In genomic region chr11:62678770-62679696, GRCh38 we compare ENCODE assay signal across 8 cellular contexts. TPM values are rescaled to one million over a fixed set of nuclear protein-coding genes. Genes with fewer than 3 reads are reported as not detected.
DNase-seq lines count a peak whose midpoint lies in the region; ATAC-seq and TF ChIP-seq lines count a peak whose summit lies in the region.

Gene UBXN1, minus strand, starts transcription at chr11:62679073. Its CDS starts 150 bp downstream, at chr11:62678923.

- peaks cover 27% of the 10 kb centered on the region for H3K36me3 Mint-ChIP-seq in T-helper 2 cell treated with Interferon-gamma antibody and Interleukin-4, amounts not matched to agents 5 μg/mL and 100 μg/mL, for 36 hours (ENCODE audit: low read depth)

- peaks cover 13% of the 10 kb centered on the region for H3K36me3 ChIP-seq in rectal smooth muscle tissue (ENCODE audit: control insufficient read depth, insufficient read depth, low read length)
- H3K36me3 ChIP-seq in uterus: no peaks in the 10 kb centered on the region

- no peaks in the 10 kb centered on the region for H3K27me3 Mint-ChIP-seq in T-helper 2 cell treated with Interferon-gamma antibody and Interleukin-4, amounts not matched to agents 5 μg/mL and 100 μg/mL, for 36 hours (ENCODE audit: low read depth)

- WGBS in right cardiac atrium: 5% methylated on average over 55 of the region's 55 CpGs

- peak within 1 kb of the TSS; percentile 92 for H3K27ac Mint-ChIP-seq in T-helper 2 cell treated with Interferon-gamma antibody and Interleukin-4, amounts not matched to agents 5 μg/mL and 100 μg/mL, for 36 hours

- peaks cover 34% of the 10 kb centered on the region for H3K4me1 Mint-ChIP-seq in T-helper 2 cell treated with Interferon-gamma antibody and Interleukin-4, amounts not matched to agents 5 μg/mL and 100 μg/mL, for 36 hours (ENCODE audit: low read depth)

- intact Hi-C loops in right cardiac atrium (cut with DNase I) (no loop called here), uterus (cut with DNase I; ENCODE audit: low total_unique reads) (no loop called here)

- H3K9ac ChIP-seq in rectal smooth muscle tissue (ENCODE audit: low read length): peak within 1 kb of the TSS; percentile 84

- H3K27ac ChIP-seq in right cardiac atrium (ENCODE audit: low read length) (peak within 1 kb of the TSS; percentile 79), rectal smooth muscle tissue (ENCODE audit: low read depth, low read length) (peak within 1 kb of the TSS; percentile 87), uterus (peak within 1 kb of the TSS; percentile 76 to 87)

- peak within 1 kb of the TSS; percentile 93 for H3K4me3 Mint-ChIP-seq in T-helper 2 cell treated with Interferon-gamma antibody and Interleukin-4, amounts not matched to agents 5 μg/mL and 100 μg/mL, for 36 hours

- H3K4me3 ChIP-seq in right cardiac atrium (ENCODE audit: low read length): peak within 1 kb of the TSS; percentile 85
- peak within 1 kb of the TSS; percentile 98 for H3K4me3 ChIP-seq in rectal smooth muscle tissue (ENCODE audit: low read length)
- peak within 1 kb of the TSS; percentile 64 to 98 for H3K4me3 ChIP-seq in uterus

- H3K9me3 Mint-ChIP-seq in T-helper 2 cell treated with Interferon-gamma antibody and Interleukin-4, amounts not matched to agents 5 μg/mL and 100 μg/mL, for 36 hours: no peaks in the 10 kb centered on the region

- peaks cover 3% of the 10 kb centered on the region for H3K4me1 ChIP-seq in right cardiac atrium (ENCODE audit: control insufficient read depth, insufficient read depth, low read length)
- peaks cover 10% of the 10 kb centered on the region for H3K4me1 ChIP-seq in rectal smooth muscle tissue (ENCODE audit: control insufficient read depth, insufficient read depth, low read length)
- peaks cover 0 to 16% of the 10 kb centered on the region in 2 donors for H3K4me1 ChIP-seq in uterus

- no peak for TF ChIP-seq CTCF in uterus (IDR thresholded peaks at IDR 0.05)

- peak; percentile 90 for DNase-seq in EL
- DNase-seq in NCI-H1930 (lab: John Stamatoyannopoulos, UW): peak; percentile 73 to 75
- DNase-seq in T-helper 2 cell treated with Interferon-gamma antibody and Interleukin-4, amounts not matched to agents 5 μg/mL and 100 μg/mL, for 36 hours (ENCODE audit: low spot score): peak; percentile 86
- peak; percentile 28 to 92 (median 83) for DNase-seq in anterior cingulate cortex (lab: John Stamatoyannopoulos, UW)
- DNase-seq in right cardiac atrium: peak; percentile 96 to 97 (median 96)
- peak; percentile 91 to 93 for DNase-seq in uterus

- H3K9me3 ChIP-seq in right cardiac atrium (ENCODE audit: control insufficient read depth, low read length): no peaks in the 10 kb centered on the region
- no peaks in the 10 kb centered on the region for H3K9me3 ChIP-seq in uterus

- ATAC-seq in HG02610 (IDR thresholded peaks at IDR 0.05; ENCODE audit: unreplicated experiment) (peak; percentile 65), right cardiac atrium (peak; percentile 90 to 94)

- TF ChIP-seq POLR2A in uterus (IDR thresholded peaks at IDR 0.05): peak; percentile 51 to 53

- H3K27me3 ChIP-seq in right cardiac atrium (ENCODE audit: control insufficient read depth, insufficient read depth): no peaks in the 10 kb centered on the region
- H3K27me3 ChIP-seq in rectal smooth muscle tissue (ENCODE audit: control insufficient read depth, insufficient read depth, low read length): no peaks in the 10 kb centered on the region
- no peaks in the 10 kb centered on the region for H3K27me3 ChIP-seq in uterus

RNA-seq across cellular contexts. Expression of gene UBXN1, which starts in this region (rescaled TPM):
- total RNA-seq in right cardiac atrium (10 to 100 TPM; 76.6 to 95.7 (median 83.6) TPM), uterus (100 to 1,000 TPM in 2 of 4 donors, 10 to 100 TPM in 2; 55.4 to 276 (median 102) TPM)
- 101 TPM for polyA plus RNA-seq in right cardiac atrium

Comparison
In these comparisons a context has a peak if more than half of its experiments do, and no peak if none do; other contexts are left out.
1. Peak in every context shown above with its lines: DNase-seq, ATAC-seq, H3K4me3 ChIP-seq and H3K27ac ChIP-seq.